Comparison of ENCODE assay signal across 15 cellular contexts in the genomic region with DNA sequence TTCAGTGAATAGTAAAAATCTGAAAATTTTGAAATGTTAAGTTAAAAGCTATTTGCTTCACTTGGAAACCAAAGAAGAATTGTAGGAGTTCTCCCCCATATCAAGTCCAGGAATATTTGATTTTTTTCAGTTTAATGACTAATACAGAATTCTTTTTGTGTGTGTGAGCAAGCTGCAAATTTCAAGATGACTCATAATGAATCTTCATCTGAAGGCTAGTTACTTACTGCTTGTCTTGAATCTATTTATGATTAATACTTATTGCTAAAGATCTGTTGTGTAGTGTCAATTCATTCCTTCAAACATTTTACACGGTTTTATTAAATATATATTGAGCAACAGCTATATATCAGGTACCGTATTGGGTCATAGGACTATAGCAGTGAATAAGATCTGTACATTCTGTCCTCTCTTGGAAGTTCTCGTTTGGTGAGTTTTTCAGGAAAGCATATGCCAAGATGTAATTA. TPM values are rescaled to one million over a fixed set of nuclear protein-coding genes. Genes with fewer than 3 reads are reported as not detected.
DNase-seq lines count a peak whose midpoint lies in the region; ATAC-seq and TF ChIP-seq lines count a peak whose summit lies in the region.
"Had no signal": no experiment of that assay in that cellular context is flagged by ENCODE, and none has a peak within 500 bp of the region (broad histone marks: within the 10 kb centered on the region; RNA-seq: fewer than 3 reads in every experiment).

No MANE protein-coding gene starts in this region.

- no peak overlapping the region for H3K4me3 ChIP-seq in kidney epithelial cell (ENCODE audit: low read depth, low read length)

- peak; percentile 68 for ATAC-seq in HG02870 (IDR thresholded peaks at IDR 0.05; ENCODE audit: unreplicated experiment)
- ATAC-seq: left ventricle myocardium superior, sciatic nerve had no signal

- no peak for TF ChIP-seq CTCF in kidney epithelial cell (IDR thresholded peaks at IDR 0.05; ENCODE audit: insufficient read depth, low read length, poor library complexity, severe bottlenecking)

- in situ Hi-C loops in Caki2 (cut with HindIII; ENCODE audit: low pct_unique_long_range_greater_than_20kb, low sequenced_read_pairs) = no loop called here

- DNase-seq in Caki2 (ENCODE audit: low read depth) = peak; percentile 39
- peak; percentile 85 for DNase-seq in amniotic epithelial cell (ENCODE audit: low read depth)
- peak; percentile 55 for DNase-seq in kidney epithelial cell (ENCODE audit: low read depth)
- no peak for DNase-seq in amygdala (lab: John Stamatoyannopoulos, UW)
- no peak for DNase-seq in NCI-H1105 (lab: John Stamatoyannopoulos, UW)
- DNase-seq in HK-2 (ENCODE audit: unreplicated experiment) = no peak
- DNase-seq in pons (ENCODE audit: low spot score) = no peak
- DNase-seq: CD8-positive, alpha-beta memory T cell; effector CD4-positive, alpha-beta T cell; left ventricle myocardium superior; stimulated activated CD8-positive, alpha-beta memory T cell treated with anti-CD3 and anti-CD28 coated beads, Interleukin-4, amount 100 ng/mL, for 48 hours; WERI-Rb-1 had no signal

- no peaks in the 10 kb centered on the region for H3K36me3 ChIP-seq in kidney epithelial cell (ENCODE audit: control insufficient read depth, insufficient read depth, low read length)
- H3K36me3 ChIP-seq: WERI-Rb-1 had no signal

- H3K27me3 ChIP-seq in kidney epithelial cell (ENCODE audit: control insufficient read depth, insufficient read depth, low read length) = no peaks in the 10 kb centered on the region

RNA-seq across cellular contexts. Expression of gene CAVIN2, which starts 47.8 kb away (rescaled TPM):
- total RNA-seq in Caki2 (2014; rRNA removed; shearing (Covaris generic); ENCODE audit: low replicate concordance) = 0.84 TPM in 1 of 2 replicates, not detected in the other
- 0.21 and 0.62 TPM in 2 replicates for total RNA-seq in kidney epithelial cell
- total RNA-seq: activated T-helper 2 cell treated with anti-CD3 and anti-CD28 coated beads, Interferon-gamma antibody, Interleukin-2, Interleukin-4, amounts not matched to agents 10 μg/mL and 5 μg/mL and 100 μg/mL, durations not matched to agents 14 hours and 24 hours and 36 hours; CD8-positive, alpha-beta memory T cell had no signal

Comparison
In these comparisons a context has a peak if more than half of its experiments do, and no peak if none do; other contexts are left out.
1. DNase-seq: peak in Caki2 (single experiment), amniotic epithelial cell (single experiment) and kidney epithelial cell (single experiment); none in amygdala (0 of 56), NCI-H1105 (single experiment), HK-2 (single experiment) and pons (single experiment).